ENCODE assay signal across 27 cellular contexts in the genomic region with DNA sequence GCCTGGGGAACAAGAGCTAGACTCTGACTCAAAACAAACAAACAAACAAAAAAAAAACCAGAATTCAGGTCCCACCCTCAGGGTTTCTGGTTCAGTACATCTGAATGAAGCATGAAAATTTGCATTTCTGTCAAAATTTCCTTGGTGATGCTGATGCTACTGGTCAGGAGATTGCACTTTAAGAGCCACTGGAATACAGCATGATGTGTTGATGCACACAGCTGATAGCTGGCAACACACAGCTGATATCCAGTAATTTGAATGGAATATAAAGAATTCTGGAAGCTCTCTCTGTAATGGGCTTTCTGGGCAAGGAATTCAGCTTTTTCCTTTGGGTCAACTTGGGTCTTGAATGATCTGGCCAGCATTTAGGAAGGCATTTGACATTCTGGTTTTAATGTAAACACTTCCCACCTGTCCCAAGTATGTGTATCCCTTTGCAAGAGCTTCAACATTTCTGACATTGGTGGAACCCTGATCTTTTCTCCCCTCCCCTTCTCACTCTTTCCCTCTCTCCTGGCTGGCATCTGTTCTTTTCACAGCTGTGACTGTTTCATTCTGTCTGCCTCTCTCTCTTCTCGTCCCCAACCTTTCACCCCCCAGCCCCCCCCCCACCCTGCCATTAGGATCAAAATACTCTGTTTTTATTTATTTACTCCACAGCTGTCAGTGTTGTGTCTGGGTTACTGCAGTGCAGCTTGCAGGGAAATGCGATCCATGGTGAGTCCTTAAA.
DNase-seq lines count a peak whose midpoint lies in the region; ATAC-seq and TF ChIP-seq lines count a peak whose summit lies in the region.
"Had no signal": no experiment of that assay in that cellular context is flagged by ENCODE, and none has a peak within 500 bp of the region (broad histone marks: within the 10 kb centered on the region; RNA-seq: fewer than 3 reads in every experiment).

No MANE protein-coding gene starts in this region.

- in situ Hi-C loops in IMR-90 (cut with MboI; ENCODE audit: low sequenced_read_pairs), result no loop called here

- H3K4me1 Mint-ChIP-seq in nephron progenitor cell, result peaks cover 13% of the 10 kb centered on the region
- H3K4me1 Mint-ChIP-seq: neural crest cell had no signal

- peaks cover 3% of the 10 kb centered on the region for H3K27me3 ChIP-seq in IMR-90 (ENCODE audit: control insufficient read depth, insufficient read depth, low read length)
- no peaks in the 10 kb centered on the region for H3K27me3 ChIP-seq in adipocyte (replicated peaks; ENCODE audit: control insufficient read depth, insufficient read depth, low read length)
- H3K27me3 ChIP-seq in ovary, result no peaks in the 10 kb centered on the region
- H3K27me3 ChIP-seq in upper lobe of right lung, result no peaks in the 10 kb centered on the region
- H3K27me3 ChIP-seq: brain microvascular endothelial cell, sigmoid colon, SJSA1, stomach, tibial artery had no signal

- H3K27ac Mint-ChIP-seq in nephron progenitor cell, result peak overlapping the region; percentile 64
- H3K27ac Mint-ChIP-seq: activated CD4-positive, alpha-beta T cell treated with anti-CD3 and anti-CD28 coated beads for 36 hours; activated naive CD8-positive, alpha-beta T cell treated with anti-CD3 and anti-CD28 coated beads, Interleukin-2, amount 50 U/mL, for 24 hours; CD4-positive, alpha-beta T cell; T-helper 1 cell treated with Interleukin-12 subunit alpha and Interleukin-12 subunit beta and Interleukin-4 antibody, amounts not matched to agents 30 μg/mL and 1 μg/mL, for 36 hours had no signal

- no peaks in the 10 kb centered on the region for H3K9me1 ChIP-seq in IMR-90 (ENCODE audit: insufficient read depth, low read length)

- H2AK9ac ChIP-seq in IMR-90 (replicated peaks; ENCODE audit: low read depth, low read length, poor library complexity), result no peak overlapping the region

- H3K36me3 ChIP-seq in IMR-90 (ENCODE audit: control insufficient read depth, insufficient read depth, low read length) (no peaks in the 10 kb centered on the region), adipocyte (ENCODE audit: control insufficient read depth, insufficient read depth, low read length, severe bottlenecking) (no peaks in the 10 kb centered on the region), ovary (no peaks in the 10 kb centered on the region), upper lobe of right lung (no peaks in the 10 kb centered on the region)
- H3K36me3 ChIP-seq: brain microvascular endothelial cell, HAP-1, sigmoid colon, SJSA1, stomach, tibial artery had no signal

- no peaks in the 10 kb centered on the region for H3K79me1 ChIP-seq in IMR-90 (ENCODE audit: low read depth in 1 of 2, low read length in 2 of 2)

- H2BK15ac ChIP-seq in IMR-90 (ENCODE audit: low read depth, low read length), result no peak overlapping the region

- no peak for TF ChIP-seq EP300 in ovary (IDR thresholded peaks at IDR 0.05)

- no peak overlapping the region for H3K23ac ChIP-seq in IMR-90 (ENCODE audit: low read depth, low read length)

- no peaks in the 10 kb centered on the region for H3K36me3 Mint-ChIP-seq in nephron progenitor cell (ENCODE audit: low read depth)

- ATAC-seq in IMR-90 (ENCODE audit: low read depth), result peak; percentile 42; the same call in 1 of the 2 replicates
- no peak for ATAC-seq in HG02970 (IDR thresholded peaks at IDR 0.05; ENCODE audit: low FRiP score, unreplicated experiment)
- no peak for ATAC-seq in upper lobe of right lung
- ATAC-seq: activated CD4-positive, alpha-beta T cell treated with anti-CD3 and anti-CD28 coated beads for 36 hours; activated naive CD8-positive, alpha-beta T cell treated with anti-CD3 and anti-CD28 coated beads, Interleukin-2, amount 50 U/mL, for 24 hours had no signal

- no peak for TF ChIP-seq CTCF in IMR-90 (conservative IDR thresholded peaks at IDR 0.05; ENCODE audit: low read depth, low read length)
- no peak for TF ChIP-seq CTCF in nephron progenitor cell (IDR thresholded peaks at IDR 0.05)
- no peak for TF ChIP-seq CTCF in ovary (IDR thresholded peaks at IDR 0.05)
- no peak for TF ChIP-seq CTCF in upper lobe of right lung (IDR thresholded peaks at IDR 0.05)

- no peaks in the 10 kb centered on the region; the same call in 1 of the 2 replicates for H3K4me1 ChIP-seq in IMR-90 (ENCODE audit: control insufficient read depth, insufficient read depth, low read length)
- H3K4me1 ChIP-seq in adipocyte (ENCODE audit: control insufficient read depth, insufficient read depth, low read length), result peaks cover 27% of the 10 kb centered on the region
- H3K4me1 ChIP-seq in ovary (ENCODE audit: insufficient read depth), result no peaks in the 10 kb centered on the region
- H3K4me1 ChIP-seq in upper lobe of right lung, result no peaks in the 10 kb centered on the region
- H3K4me1 ChIP-seq: HAP-1, SJSA1, stomach had no signal

- no peak overlapping the region for H3K4me3 Mint-ChIP-seq in nephron progenitor cell
- H3K4me3 Mint-ChIP-seq: activated CD4-positive, alpha-beta T cell treated with anti-CD3 and anti-CD28 coated beads for 36 hours; activated naive CD8-positive, alpha-beta T cell treated with anti-CD3 and anti-CD28 coated beads, Interleukin-2, amount 50 U/mL, for 24 hours; CD4-positive, alpha-beta T cell; neural crest cell; T-helper 1 cell treated with Interleukin-12 subunit alpha and Interleukin-12 subunit beta and Interleukin-4 antibody, amounts not matched to agents 30 μg/mL and 1 μg/mL, for 36 hours had no signal

- no peak overlapping the region for H3K4me3 ChIP-seq in IMR-90 (ENCODE audit: insufficient read depth, low read depth, low read length)
- H3K4me3 ChIP-seq in adipocyte (ENCODE audit: low read length), result no peak overlapping the region
- no peak overlapping the region for H3K4me3 ChIP-seq in ovary
- no peak overlapping the region for H3K4me3 ChIP-seq in upper lobe of right lung
- H3K4me3 ChIP-seq: HAP-1, sigmoid colon, SJSA1, stomach, tibial artery had no signal

- H3K9ac ChIP-seq in IMR-90 (ENCODE audit: low read depth, low read length) (no peak overlapping the region), adipocyte (ENCODE audit: low read length) (no peak overlapping the region)

- no peak overlapping the region for H4K8ac ChIP-seq in IMR-90 (ENCODE audit: low read depth in 2 of 2, low read length in 2 of 2)

- H3K14ac ChIP-seq in IMR-90 (replicated peaks; ENCODE audit: low read depth, low read length), result no peak overlapping the region

- no peak overlapping the region for H2BK20ac ChIP-seq in IMR-90 (ENCODE audit: low read depth, low read length)

- no peak overlapping the region for H4K5ac ChIP-seq in IMR-90 (ENCODE audit: low read depth, low read length)

- H3K27ac ChIP-seq in IMR-90 (ENCODE audit: insufficient read depth, low read length) (no peak overlapping the region), ovary (no peak overlapping the region), upper lobe of right lung (no peak overlapping the region)
- H3K27ac ChIP-seq: brain microvascular endothelial cell, sigmoid colon, SJSA1, stomach had no signal

- no peak overlapping the region for H3K18ac ChIP-seq in IMR-90 (ENCODE audit: low read depth, low read length)

- no peak for TF ChIP-seq POLR2A in IMR-90 (IDR thresholded peaks at IDR 0.05; ENCODE audit: low read depth, low read length)
- TF ChIP-seq POLR2A in ovary (IDR thresholded peaks at IDR 0.05), result no peak

- H2BK120ac ChIP-seq in IMR-90 (ENCODE audit: low read depth, low read length), result no peak overlapping the region

- no peaks in the 10 kb centered on the region for H3K9me3 ChIP-seq in IMR-90 (ENCODE audit: control insufficient read depth, insufficient read depth, low read length)
- H3K9me3 ChIP-seq in adipocyte (ENCODE audit: control insufficient read depth, low read length), result no peaks in the 10 kb centered on the region
- no peaks in the 10 kb centered on the region for H3K9me3 ChIP-seq in ovary
- H3K9me3 ChIP-seq in upper lobe of right lung, result no peaks in the 10 kb centered on the region
- H3K9me3 ChIP-seq: HAP-1, sigmoid colon, SJSA1, stomach, tibial artery had no signal

- H3K27me3 Mint-ChIP-seq in nephron progenitor cell (ENCODE audit: low read depth, poor library complexity), result peaks cover 6% of the 10 kb centered on the region
- H3K27me3 Mint-ChIP-seq: activated CD4-positive, alpha-beta T cell treated with anti-CD3 and anti-CD28 coated beads for 36 hours; activated naive CD8-positive, alpha-beta T cell treated with anti-CD3 and anti-CD28 coated beads, Interleukin-2, amount 50 U/mL, for 24 hours; CD4-positive, alpha-beta T cell had no signal

- intact Hi-C loops in IMR-90 (cut with micrococcal nuclease) (no loop called here), ovary (cut with DNase I) (no loop called here), upper lobe of right lung (cut with DNase I) (no loop called here)

- no peak overlapping the region for H4K91ac ChIP-seq in IMR-90 (ENCODE audit: insufficient read depth, low read depth, low read length)

- H3K4me2 ChIP-seq in IMR-90 (ENCODE audit: low read depth, low read length), result no peak overlapping the region

- dilution Hi-C loops in IMR-90 (cut with HindIII; ENCODE audit: low sequenced_read_pairs, unreplicated experiment), result no loop called here

- WGBS in IMR-90 (ENCODE audit: extremely low coverage in 2 of 2, insufficient read length in 1 of 2), 2 experiments, result no CpG with 5 or more reads among the region's 2 CpGs
- 33 to 41% (median 34%) methylated on average over 2 of the region's 2 CpGs for WGBS in ovary, 3 donors

- POLR2A ChIA-PET in IMR-90 (lab: Charles Lee; ENCODE audit: unreplicated experiment), result no interaction called here

- no peak overlapping the region for H2BK5ac ChIP-seq in IMR-90 (ENCODE audit: low read depth, low read length, poor library complexity, severe bottlenecking)

- H3K4ac ChIP-seq in IMR-90 (ENCODE audit: low read depth, low read length), result no peak overlapping the region

- no peaks in the 10 kb centered on the region for H4K20me1 ChIP-seq in IMR-90 (ENCODE audit: insufficient read depth, low read length)

- no peak overlapping the region for H3K56ac ChIP-seq in IMR-90 (ENCODE audit: extremely low read depth, insufficient read depth, low read length)

- no peaks in the 10 kb centered on the region for H3K9me3 Mint-ChIP-seq in nephron progenitor cell
- H3K9me3 Mint-ChIP-seq: CD4-positive, alpha-beta T cell; neural crest cell; T-helper 1 cell treated with Interleukin-12 subunit alpha and Interleukin-12 subunit beta and Interleukin-4 antibody, amounts not matched to agents 30 μg/mL and 1 μg/mL, for 36 hours had no signal

- H2AK5ac ChIP-seq in IMR-90 (ENCODE audit: low read depth, low read length), result no peak overlapping the region

- no peak for TF ChIP-seq RAD21 in IMR-90 (IDR thresholded peaks at IDR 0.05; ENCODE audit: low read length)

- CTCF ChIA-PET in IMR-90 (lab: Yijun Ruan, JAX), result interaction anchor here (0.9 kb wide), 1 partner anchor 9 kb away, joined by 3 read pairs; no protein-coding TSS in a partner anchor

- DNase-seq in EH (ENCODE audit: low read depth) (peak; percentile 6), IMR-90 (no peak), adipocyte (ENCODE audit: low read depth) (peak; percentile 53), nephron progenitor cell (no peak), ovary (no peak), upper lobe of right lung (no peak)
- DNase-seq: activated CD4-positive, alpha-beta T cell treated with anti-CD3 and anti-CD28 coated beads for 36 hours; activated CD8-positive, alpha-beta memory T cell treated with anti-CD3 and anti-CD28 coated beads for 24 hours; activated gamma-delta T cell; activated naive CD8-positive, alpha-beta T cell treated with anti-CD3 and anti-CD28 coated beads, Interleukin-2, amount 50 U/mL, for 24 hours; activated T-cell treated with anti-CD3 and anti-CD28 coated beads, Interleukin-2, amount 50 U/mL, for 1 hour; brain microvascular endothelial cell; CD4-positive, alpha-beta T cell; effector CD8-positive, alpha-beta T cell; foreskin melanocyte; islet precursor cell; NCI-H1048; NCI-H187; NCI-H226; sigmoid colon; stomach; tibial artery had no signal

- no TSS peak for BruUV-seq in IMR-90 (replicated peaks; lab: Mats Ljungman, UMichigan)

- no peak overlapping the region for H2AFZ ChIP-seq in IMR-90 (replicated peaks; ENCODE audit: low read length, poor library complexity)

Comparison
In these comparisons a context has a peak if more than half of its experiments do, and no peak if none do; other contexts are left out.
1. DNase-seq: peak in EH (single experiment) and adipocyte (single experiment); none in IMR-90 (single experiment), nephron progenitor cell (single experiment), ovary (0 of 5) and upper lobe of right lung (single experiment).